10 cellular contexts compared by ENCODE assay signal in the genomic region with DNA sequence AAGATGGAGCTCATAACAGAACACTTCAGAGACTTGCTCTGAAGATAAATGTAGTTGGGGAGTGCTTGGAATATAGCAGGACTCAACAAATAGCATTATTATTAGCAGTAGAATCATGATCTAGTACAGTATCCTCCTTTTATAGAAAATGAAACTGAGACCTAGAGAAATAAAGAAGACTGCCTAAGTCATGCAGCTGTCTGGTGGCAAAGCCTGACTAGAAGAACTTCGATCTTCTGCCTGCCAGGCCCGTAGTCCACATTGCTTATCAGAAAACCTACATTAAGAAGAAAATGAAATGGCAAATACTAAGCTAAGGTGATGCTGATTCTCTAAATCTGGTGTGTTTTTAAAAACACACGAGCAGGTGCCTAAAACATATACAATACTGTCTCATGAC. TPM values are rescaled to one million over a fixed set of nuclear protein-coding genes. Genes with fewer than 3 reads are reported as not detected.
A peak's percentile ranks its signal among the peaks of the same experiment; 100 is the strongest.
DNase-seq lines count a peak whose midpoint lies in the region; ATAC-seq, FAIRE-seq and TF ChIP-seq lines count a peak whose summit lies in the region.
"Had no signal": no experiment of that assay in that cellular context is flagged by ENCODE, and none has a peak within 500 bp of the region (broad histone marks: within the 10 kb centered on the region; RNA-seq: fewer than 3 reads in every experiment).

No MANE protein-coding gene starts in this region.

- no peak for TF ChIP-seq POLR2A in A549 (IDR thresholded peaks at IDR 0.05; ENCODE audit: low read length)

- WGBS in A549 (ENCODE audit: missing lambda C conversion rate): 72% methylated on average over 3 of the region's 3 CpGs

- TF ChIP-seq RAD21 in A549 (conservative IDR thresholded peaks at IDR 0.05 in 1 of 2, IDR thresholded peaks at IDR 0.05 in 1 of 2): no peak

- H3K4me3 ChIP-seq in A549: no peak overlapping the region
- H3K4me3 ChIP-seq in dorsolateral prefrontal cortex: peak overlapping the region in 48 of 59 donors; percentile 4 to 72 (median 48)
- H3K4me3 ChIP-seq: SK-N-MC had no signal

- peak overlapping the region; percentile 79 for H3K4me2 ChIP-seq in A549

- peak overlapping the region; percentile 13 to 61; a peak in 4 of 6 replicates for H3K27ac ChIP-seq in A549
- H3K27ac ChIP-seq in dorsolateral prefrontal cortex: peak overlapping the region in 44 of 59 donors; percentile 4 to 94 (median 84)
- H3K27ac ChIP-seq: SK-N-MC had no signal

- no peak for TF ChIP-seq EP300 in A549 (IDR thresholded peaks at IDR 0.05)

- TF ChIP-seq CTCF in A549 (IDR thresholded peaks at IDR 0.05) (no peak), dorsolateral prefrontal cortex (IDR thresholded peaks at IDR 0.05 in 54 of 56, conservative IDR thresholded peaks at IDR 0.05 in 2 of 56; ENCODE audit: low read depth in 1 of 56, partially characterized antibody in 56 of 56) (no peak)

- ATAC-seq in A549 (no peak), GM19467 (IDR thresholded peaks at IDR 0.05; ENCODE audit: unreplicated experiment) (peak; percentile 77), HG03095 (IDR thresholded peaks at IDR 0.05; ENCODE audit: unreplicated experiment) (peak; percentile 57)

- peaks cover 74% of the 10 kb centered on the region for H3K4me1 ChIP-seq in A549

- FAIRE-seq in A549 (lab: Jason Lieb, UNC): no peak

- H3K9me3 ChIP-seq in A549: no peaks in the 10 kb centered on the region

- H3K27me3 ChIP-seq in dorsolateral prefrontal cortex: no peaks in the 10 kb centered on the region

- intact Hi-C loops in dorsolateral prefrontal cortex (cut with DNase I): no loop called here

- DNase-seq in A549 (ENCODE audit: low read depth in 1 of 2, low spot score in 1 of 2) (no peak), dorsolateral prefrontal cortex (no peak), NCI-H128 (lab: John Stamatoyannopoulos, UW; ENCODE audit: unreplicated experiment) (no peak), NCI-H2081 treated with DMSO at 0.1 percent for 48 hours (lab: John Stamatoyannopoulos, UW) (no peak), NCI-H69 (lab: John Stamatoyannopoulos, UW) (no peak)
- DNase-seq in activated naive CD4-positive, alpha-beta T cell (lab: John Stamatoyannopoulos, UW): no peak
- DNase-seq: activated effector memory CD4-positive, alpha-beta T cell treated with Interleukin-2 at 50 U/mL for 16 hours had no signal

- POLR2A ChIA-PET in A549 (lab: Yijun Ruan, JAX): no interaction called here

- CTCF ChIA-PET in A549 (lab: Yijun Ruan, JAX): interaction anchor here (1.0 to 1.5 kb wide), 4 partner anchors 9 to 21 kb away, joined by 3 to 8 read pairs (median 3); no protein-coding TSS in a partner anchor

TF ChIP-seq in A549, 52 proteins besides CTCF, POLR2A, EP300 and RAD21:
- TF ChIP-seq, protein P1, sequence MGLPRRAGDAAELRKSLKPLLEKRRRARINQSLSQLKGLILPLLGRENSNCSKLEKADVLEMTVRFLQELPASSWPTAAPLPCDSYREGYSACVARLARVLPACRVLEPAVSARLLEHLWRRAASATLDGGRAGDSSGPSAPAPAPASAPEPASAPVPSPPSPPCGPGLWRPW (IDR thresholded peaks at IDR 0.05): no peak
- TF ChIP-seq BHLHE40 (IDR thresholded peaks at IDR 0.05; ENCODE audit: low read depth, low read length) (no peak), KDM1A (IDR thresholded peaks at IDR 0.05; ENCODE audit: low read depth) (no peak), FOSB (CRISPR knock-in tag; IDR thresholded peaks at IDR 0.05) (no peak), POLR2AphosphoS2 (conservative IDR thresholded peaks at IDR 0.05; ENCODE audit: low read length) (no peak), NPAS2 (CRISPR knock-in tag; IDR thresholded peaks at IDR 0.05; ENCODE audit: borderline replicate concordance) (no peak)

RNA-seq across cellular contexts. Expression of gene DST, which starts 46.4 kb away (rescaled TPM):
- polyA plus RNA-seq in A549 (2011; rRNA removed) (99.0 and 124 TPM in 2 replicates), A549 (2017; fragmentation: RNase III; extraction: RNeasy Plus Mini Kit Qiagen cat#74134 plus additional on column Dnase treatment) (32.4 to 41.6 TPM (median 37.5 TPM) in 3 replicates)
- polyA plus RNA-seq in A549 (2012; cell fraction: cytosol; rRNA removed): 11.2 and 12.7 TPM in 2 replicates
- 75.3 and 145 TPM in 2 replicates for polyA plus RNA-seq in A549 (2012; cell fraction: nucleus; rRNA removed)
- polyA minus RNA-seq in A549 (2011; rRNA and poly(A)+ RNA removed): 217 and 226 TPM in 2 replicates
- 1,000 to 10,000 TPM in 3 of 120 experiments, 100 to 1,000 TPM in 117; 466 to 1,197 (median 668) TPM for total RNA-seq in dorsolateral prefrontal cortex

Comparison
In these comparisons a context has a peak if more than half of its experiments do, and no peak if none do; other contexts are left out.
1. ATAC-seq: peak in GM19467 (single experiment) and HG03095 (single experiment); none in A549 (0 of 2).